ENCODE assay signal across 29 cellular contexts in the genomic region with DNA sequence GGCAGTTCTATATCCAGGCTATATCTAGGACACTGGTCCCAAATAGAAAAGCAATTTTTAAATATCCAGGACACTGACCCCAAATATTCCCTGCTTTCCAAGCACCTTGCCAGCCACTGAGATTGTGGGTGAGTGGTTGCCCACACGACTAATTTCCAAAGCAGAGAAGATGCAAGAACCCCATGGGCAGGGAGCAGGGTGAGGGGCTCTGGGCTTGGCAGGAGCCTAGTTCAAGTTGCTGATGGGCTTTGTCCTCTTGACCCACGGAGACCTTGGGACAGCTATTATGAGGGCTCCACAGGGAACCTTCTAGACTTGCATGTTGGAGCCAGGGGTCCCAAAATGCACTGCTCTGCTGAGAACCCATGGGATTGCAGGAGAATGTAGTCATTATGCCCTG.
"Had no signal": no experiment of that assay in that cellular context is flagged by ENCODE, and none has a peak within 500 bp of the region (broad histone marks: within the 10 kb centered on the region; RNA-seq: fewer than 3 reads in every experiment).

No MANE protein-coding gene starts in this region.

- H3K9me3 ChIP-seq: adrenal gland, body of pancreas, gastrocnemius medialis had no signal

- H3K4me1 ChIP-seq: body of pancreas had no signal

- H3K4me3 ChIP-seq: adrenal gland, body of pancreas, coronary artery, dorsolateral prefrontal cortex, gastrocnemius medialis had no signal

- H3K27ac ChIP-seq: adrenal gland, body of pancreas, coronary artery, gastrocnemius medialis had no signal

- DNase-seq: activated B cell treated with CpG ODN at 0.5 μM for 24 hours; activated CD4-positive, alpha-beta memory T cell treated with anti-CD3 and anti-CD28 coated beads, Interleukin-2, amount 10 ng/mL, durations not matched to agents 7 days and 5 days; activated CD4-positive, alpha-beta T cell treated with anti-CD3 and anti-CD28 coated beads, Interleukin-2, amount 10 ng/mL, durations not matched to agents 7 days and 5 days; activated CD4-positive, alpha-beta T cell treated with anti-CD3 and anti-CD28 coated beads, Interleukin-2, amount 50 U/mL, for 4 hours; activated CD8-positive, alpha-beta memory T cell treated with anti-CD3 and anti-CD28 coated beads, Interleukin-2, amount 50 U/mL, for 48 hours; activated naive CD4-positive, alpha-beta T cell treated with anti-CD3 and anti-CD28 coated beads for 36 hours; activated naive CD8-positive, alpha-beta T cell treated with anti-CD3 and anti-CD28 coated beads for 36 hours; activated naive CD8-positive, alpha-beta T cell treated with anti-CD3 and anti-CD28 coated beads, Interleukin-2, amount 50 U/mL, for 24 hours; activated T-cell treated with anti-CD3 and anti-CD28 coated beads for 4 hours; activated T-cell treated with anti-CD3 and anti-CD28 coated beads, Interleukin-2, amount 50 U/mL, for 24 hours; activated T-cell treated with anti-CD3 and anti-CD28 coated beads, Interleukin-2, amount 50 U/mL, for 72 hours; adrenal gland; amygdala; aorta; body of pancreas; caudate nucleus; dorsolateral prefrontal cortex; effector memory CD4-positive, alpha-beta T cell; endodermal cell; foreskin fibroblast; gastrocnemius medialis; glutamatergic neuron; T-helper 1 cell; T-helper 17 cell; T1000; WERI-Rb-1 had no signal

- ATAC-seq: activated CD4-positive, CD25-positive, alpha-beta regulatory T cell treated with anti-CD3 and anti-CD28 coated beads, Interleukin-2, amount 50 U/mL, for 24 hours; activated naive CD8-positive, alpha-beta T cell treated with anti-CD3 and anti-CD28 coated beads, Interleukin-2, amount 50 U/mL, for 24 hours; activated T-cell treated with anti-CD3 and anti-CD28 coated beads, Interleukin-2, amount 50 U/mL, for 72 hours; body of pancreas; gastrocnemius medialis; SK-N-SH treated with all-trans-retinoic acid at 6 μM for 48 hours; T-helper 17 cell had no signal

- H3K27me3 ChIP-seq: adrenal gland, body of pancreas, dorsolateral prefrontal cortex, gastrocnemius medialis had no signal

- H3K36me3 ChIP-seq: adrenal gland, gastrocnemius medialis, WERI-Rb-1 had no signal
